8 cellular contexts compared by ENCODE assay signal in genomic region chr1:148333875-148334338, GRCh38.
DNase-seq lines count a peak whose midpoint lies in the region; ATAC-seq and TF ChIP-seq lines count a peak whose summit lies in the region.

No MANE protein-coding gene starts in this region.

- H3K27me3 Mint-ChIP-seq in central memory CD8-positive, alpha-beta T cell: peaks cover 19% of the 10 kb centered on the region

- H3K36me3 ChIP-seq in BE2C: no peaks in the 10 kb centered on the region
- H3K36me3 ChIP-seq in KOPT-K1 (ENCODE audit: insufficient read depth, low read length): no peaks in the 10 kb centered on the region
- no peaks in the 10 kb centered on the region for H3K36me3 ChIP-seq in muscle layer of duodenum (ENCODE audit: control insufficient read depth in 1 of 2, insufficient read depth in 2 of 2, low read length in 2 of 2)

- no peak for TF ChIP-seq CTCF in BE2C (IDR thresholded peaks at IDR 0.05; ENCODE audit: low read depth, low read length)

- no peak for DNase-seq in BE2C
- no peak for DNase-seq in central memory CD8-positive, alpha-beta T cell (ENCODE audit: low spot score in 2 of 2)
- DNase-seq in sciatic nerve (ENCODE audit: low spot score): no peak
- DNase-seq in mesenteric fat pad (ENCODE audit: low spot score): no peak
- no peak for DNase-seq in SK-N-DZ (ENCODE audit: low spot score)

- H3K4me3 Mint-ChIP-seq in central memory CD8-positive, alpha-beta T cell: peak overlapping the region; percentile 88

- intact Hi-C loops in sciatic nerve (cut with DNase I): no loop called here

- no peaks in the 10 kb centered on the region for H3K9me3 Mint-ChIP-seq in central memory CD8-positive, alpha-beta T cell

- no peaks in the 10 kb centered on the region for H3K4me1 ChIP-seq in BE2C
- peaks cover 0 to 15% of the 10 kb centered on the region in 2 donors for H3K4me1 ChIP-seq in muscle layer of duodenum (ENCODE audit: control insufficient read depth in 1 of 2, insufficient read depth in 2 of 2, low read length in 2 of 2)

- H3K9me3 ChIP-seq in BE2C (no peaks in the 10 kb centered on the region), KOPT-K1 (ENCODE audit: insufficient read depth, low read length, poor library complexity, severe bottlenecking) (peaks cover 7% of the 10 kb centered on the region), muscle layer of duodenum (ENCODE audit: control insufficient read depth in 1 of 2, low read length in 2 of 2) (no peaks in the 10 kb centered on the region)

- peaks cover 10% of the 10 kb centered on the region for H3K36me3 Mint-ChIP-seq in central memory CD8-positive, alpha-beta T cell (ENCODE audit: insufficient read depth)

- H3K4me1 Mint-ChIP-seq in central memory CD8-positive, alpha-beta T cell: peaks cover 37% of the 10 kb centered on the region

- H3K27me3 ChIP-seq in BE2C: no peaks in the 10 kb centered on the region; the same call in 1 of the 2 replicates
- peaks cover 16% of the 10 kb centered on the region for H3K27me3 ChIP-seq in muscle layer of duodenum (ENCODE audit: low read depth, low read length)

- H3K27ac ChIP-seq in KOPT-K1 (ENCODE audit: low read depth, low read length, poor library complexity, severe bottlenecking): peak overlapping the region; percentile 73
- peak overlapping the region; percentile 74 for H3K27ac ChIP-seq in muscle layer of duodenum (ENCODE audit: low read length)

- H3K27ac Mint-ChIP-seq in central memory CD8-positive, alpha-beta T cell (ENCODE audit: low read depth): peak overlapping the region; percentile 99

- H3K4me3 ChIP-seq in BE2C (ENCODE audit: low read depth, low read length) (peak overlapping the region; percentile 70), muscle layer of duodenum (ENCODE audit: low read depth in 1 of 2, low read length in 2 of 2) (peak overlapping the region; percentile 66 to 71)

- ATAC-seq in central memory CD8-positive, alpha-beta T cell (replicated peaks; ENCODE audit: extremely low read depth, poor library complexity, severe bottlenecking): no peak
- ATAC-seq in sciatic nerve (no peak), GM19023 (IDR thresholded peaks at IDR 0.05; ENCODE audit: unreplicated experiment) (no peak)
